ENCODE assay signal across 18 cellular contexts in genomic region chr22:25131198-25131887, GRCh38.
DNase-seq lines count a peak whose midpoint lies in the region; ATAC-seq, FAIRE-seq and TF ChIP-seq lines count a peak whose summit lies in the region.
"Had no signal": no experiment of that assay in that cellular context is flagged by ENCODE, and none has a peak within 500 bp of the region (broad histone marks: within the 10 kb centered on the region; RNA-seq: fewer than 3 reads in every experiment).

No MANE protein-coding gene starts in this region.

- no peaks in the 10 kb centered on the region for H3K9me3 ChIP-seq in liver (ENCODE audit: control insufficient read depth in 4 of 4, low read length in 3 of 4)
- H3K9me3 ChIP-seq in HepG2 (ENCODE audit: low read length), result no peaks in the 10 kb centered on the region
- no peaks in the 10 kb centered on the region for H3K9me3 ChIP-seq in colonic mucosa
- H3K9me3 ChIP-seq in mucosa of descending colon, result no peaks in the 10 kb centered on the region

- FAIRE-seq in HepG2 (lab: Jason Lieb, UNC), result no peak
- FAIRE-seq: RCC 7860 had no signal

- WGBS in liver, result 55% methylated on average over 9 of the region's 9 CpGs
- WGBS in HepG2 (ENCODE audit: low lambda C conversion rate), result 96% methylated on average over 4 of the region's 9 CpGs

- ATAC-seq in HepG2 (no peak), mucosa of descending colon (peak; percentile 17)
- ATAC-seq: stimulated activated naive CD8-positive, alpha-beta T cell treated with anti-CD3 and anti-CD28 coated beads, Interleukin-15, amount 100 ng/mL, for 72 hours had no signal

- H3K27ac Mint-ChIP-seq in activated CD4-positive, alpha-beta memory T cell treated with anti-CD3 and anti-CD28 coated beads, Interleukin-2, amount 10 ng/mL, durations not matched to agents 7 days and 5 days, result no peak overlapping the region
- H3K27ac Mint-ChIP-seq in CD14-positive monocyte, result no peak overlapping the region
- H3K27ac Mint-ChIP-seq: dendritic cell treated with granulocyte-macrophage colony-stimulating factor and Interleukin-4, amounts not matched to agents 40 ng/mL and 50 ng/mL, for 4 days had no signal

- no TSS peak for BruUV-seq in HepG2 (replicated peaks; lab: Mats Ljungman, UMichigan)

- POLR2A ChIA-PET in HepG2 (lab: Yijun Ruan, JAX), result interaction anchor here (1.1 kb wide), 1 partner anchor 20 kb away, joined by 3 read pairs; no protein-coding TSS in a partner anchor
- POLR2A ChIA-PET in activated CD4-positive, alpha-beta memory T cell treated with anti-CD3 and anti-CD28 coated beads, Interleukin-2, amount 10 ng/mL, durations not matched to agents 7 days and 5 days (lab: Charles Lee), result no interaction called here
- POLR2A ChIA-PET in HEK293T (lab: Yijun Ruan, JAX), result no interaction called here

- H2AFZ ChIP-seq in HepG2 (ENCODE audit: low read length), result no peak overlapping the region

- TF ChIP-seq POLR2A in HepG2 (IDR thresholded peaks at IDR 0.05; ENCODE audit: insufficient read depth in 1 of 2, low read depth in 2 of 2, low read length in 2 of 2), result no peak

- H3K27ac ChIP-seq in liver (ENCODE audit: low read depth in 1 of 2, low read length in 2 of 2) (peak overlapping the region; percentile 68 to 89), HepG2 (ENCODE audit: extremely low read length, insufficient read depth, low read length) (no peak overlapping the region), colonic mucosa (no peak overlapping the region)

- H3K4me2 ChIP-seq in HepG2 (ENCODE audit: low read depth, low read length), result no peak overlapping the region

- H3K4me3 Mint-ChIP-seq in activated CD4-positive, alpha-beta memory T cell treated with anti-CD3 and anti-CD28 coated beads, Interleukin-2, amount 10 ng/mL, durations not matched to agents 7 days and 5 days, result no peak overlapping the region
- H3K4me3 Mint-ChIP-seq in CD14-positive monocyte, result no peak overlapping the region
- H3K4me3 Mint-ChIP-seq: dendritic cell treated with granulocyte-macrophage colony-stimulating factor and Interleukin-4, amounts not matched to agents 40 ng/mL and 50 ng/mL, for 4 days; stimulated activated naive CD8-positive, alpha-beta T cell treated with anti-CD3 and anti-CD28 coated beads, Interleukin-15, amount 100 ng/mL, for 72 hours had no signal

- DNase-seq in HepG2 (ENCODE audit: low spot score) (no peak), colonic mucosa (peak; percentile 50), mucosa of descending colon (peak in 2 of 3 donors; percentile 46 to 65), HEK293T (ENCODE audit: extremely low spot score) (no peak), CD14-positive monocyte (ENCODE audit: low spot score) (no peak)
- DNase-seq in activated CD4-positive, alpha-beta memory T cell treated with anti-CD3 and anti-CD28 coated beads, Interleukin-2, amount 10 ng/mL, durations not matched to agents 7 days and 5 days, result no peak
- DNase-seq: activated CD4-positive, alpha-beta T cell treated with anti-CD3 and anti-CD28 coated beads, Interleukin-2, amount 50 U/mL, for 1 hour; activated naive CD4-positive, alpha-beta T cell treated with anti-CD3 and anti-CD28 coated beads, Interleukin-2, amount 50 U/mL, for 16 hours; GOT3; islet precursor cell; KBM-7; NCI-H1048; NCI-H2107; retina; stimulated activated naive CD8-positive, alpha-beta T cell treated with anti-CD3 and anti-CD28 coated beads, Interleukin-15, amount 100 ng/mL, for 72 hours had no signal

- TF ChIP-seq EP300 in HepG2 (IDR thresholded peaks at IDR 0.05; ENCODE audit: low read depth in 2 of 2, low read length in 2 of 2) (no peak), HepG2 (CRISPR knock-in tag; IDR thresholded peaks at IDR 0.05; ENCODE audit: borderline replicate concordance) (no peak)

- peaks cover 4% of the 10 kb centered on the region for H3K4me1 Mint-ChIP-seq in activated CD4-positive, alpha-beta memory T cell treated with anti-CD3 and anti-CD28 coated beads, Interleukin-2, amount 10 ng/mL, durations not matched to agents 7 days and 5 days
- no peaks in the 10 kb centered on the region for H3K4me1 Mint-ChIP-seq in CD14-positive monocyte

- H3K4me3 ChIP-seq in liver (ENCODE audit: low read depth in 1 of 3, low read length in 3 of 3) (no peak overlapping the region), HepG2 (replicated peaks in 1 of 3; ENCODE audit: insufficient read depth in 1 of 3, low read depth in 2 of 3, low read length in 3 of 3) (no peak overlapping the region), colonic mucosa (no peak overlapping the region), mucosa of descending colon (no peak overlapping the region)

- TF ChIP-seq CTCF in liver (IDR thresholded peaks at IDR 0.05; ENCODE audit: low read depth, low read length, missing input control), result no peak
- TF ChIP-seq CTCF in HepG2 (CRISPR knock-in tag; IDR thresholded peaks at IDR 0.05), result no peak
- no peak for TF ChIP-seq CTCF in colonic mucosa (IDR thresholded peaks at IDR 0.05)
- TF ChIP-seq CTCF in mucosa of descending colon (IDR thresholded peaks at IDR 0.05), result no peak
- TF ChIP-seq CTCF in CD14-positive monocyte (IDR thresholded peaks at IDR 0.05), result no peak

- H3K36me3 Mint-ChIP-seq in activated CD4-positive, alpha-beta memory T cell treated with anti-CD3 and anti-CD28 coated beads, Interleukin-2, amount 10 ng/mL, durations not matched to agents 7 days and 5 days (ENCODE audit: low read depth), result no peaks in the 10 kb centered on the region
- no peaks in the 10 kb centered on the region for H3K36me3 Mint-ChIP-seq in CD14-positive monocyte

- H4K20me1 ChIP-seq in HepG2 (ENCODE audit: insufficient read depth, low read length), result no peaks in the 10 kb centered on the region

- peaks cover 18 to 57% (median 36%) of the 10 kb centered on the region in 4 donors for H3K4me1 ChIP-seq in liver (ENCODE audit: control insufficient read depth in 4 of 4, insufficient read depth in 4 of 4, low read length in 3 of 4)
- H3K4me1 ChIP-seq in HepG2 (ENCODE audit: insufficient read depth, low read length), result no peaks in the 10 kb centered on the region
- H3K4me1 ChIP-seq in colonic mucosa, result peaks cover 22% of the 10 kb centered on the region
- peaks cover 48% of the 10 kb centered on the region for H3K4me1 ChIP-seq in mucosa of descending colon (ENCODE audit: low read depth)

- peak overlapping the region in 1 of 2 donors; percentile 14 for H3K9ac ChIP-seq in liver (ENCODE audit: low read depth in 1 of 2, low read length in 2 of 2)
- H3K9ac ChIP-seq in HepG2 (ENCODE audit: insufficient read depth, low read depth, low read length), result no peak overlapping the region
- peak overlapping the region in 1 of 2 donors; percentile 49 for H3K9ac ChIP-seq in colonic mucosa (ENCODE audit: low read depth in 2 of 2, low read length in 2 of 2)

- in situ Hi-C loops in HepG2 (cut with HindIII; ENCODE audit: extremely low pct_ligation_motif_present, low pct_unique_long_range_greater_than_20kb), result no loop called here

- H3K36me3 ChIP-seq in liver (ENCODE audit: control insufficient read depth in 4 of 4, insufficient read depth in 3 of 4, low read depth in 1 of 4, low read length in 3 of 4) (no peaks in the 10 kb centered on the region), HepG2 (replicated peaks in 1 of 2; ENCODE audit: control insufficient read depth in 1 of 2, insufficient read depth in 2 of 2, low read length in 2 of 2) (peaks cover 5 to 9% of the 10 kb centered on the region in 2 experiments; a peak in 4 of 5 replicates), colonic mucosa (no peaks in the 10 kb centered on the region), mucosa of descending colon (ENCODE audit: low read depth) (no peaks in the 10 kb centered on the region)

- H3K79me2 ChIP-seq in HepG2 (ENCODE audit: insufficient read depth, low read length), result peaks cover 18% of the 10 kb centered on the region

- no peaks in the 10 kb centered on the region for H3K9me3 Mint-ChIP-seq in activated CD4-positive, alpha-beta memory T cell treated with anti-CD3 and anti-CD28 coated beads, Interleukin-2, amount 10 ng/mL, durations not matched to agents 7 days and 5 days
- H3K9me3 Mint-ChIP-seq in CD14-positive monocyte, result no peaks in the 10 kb centered on the region
- H3K9me3 Mint-ChIP-seq: dendritic cell treated with granulocyte-macrophage colony-stimulating factor and Interleukin-4, amounts not matched to agents 40 ng/mL and 50 ng/mL, for 4 days; stimulated activated naive CD8-positive, alpha-beta T cell treated with anti-CD3 and anti-CD28 coated beads, Interleukin-15, amount 100 ng/mL, for 72 hours had no signal

- CTCF ChIA-PET in HepG2 (lab: Yijun Ruan, JAX; ENCODE audit: low intra/inter-chr PET ratio, low total read pairs) (no interaction called here), HEK293T (lab: Yijun Ruan, JAX) (no interaction called here)
- CTCF ChIA-PET in activated CD4-positive, alpha-beta memory T cell treated with anti-CD3 and anti-CD28 coated beads, Interleukin-2, amount 10 ng/mL, durations not matched to agents 7 days and 5 days (lab: Charles Lee), result no interaction called here

- TF ChIP-seq RAD21 in liver (IDR thresholded peaks at IDR 0.05) (peak; percentile 26 to 39), HepG2 (CRISPR knock-in tag; IDR thresholded peaks at IDR 0.05) (no peak)

- intact Hi-C loops in HepG2 (cut with micrococcal nuclease; ENCODE audit: unreplicated experiment), result no loop called here
- intact Hi-C loops in colonic mucosa (cut with DNase I), result no loop called here
- intact Hi-C loops in mucosa of descending colon (cut with DNase I, micrococcal nuclease), result no loop called here
- intact Hi-C loops in CD14-positive monocyte (cut with micrococcal nuclease), result no loop called here

- H3K27me3 ChIP-seq in liver (ENCODE audit: control insufficient read depth in 4 of 4, insufficient read depth in 4 of 4, low read length in 3 of 4) (no peaks in the 10 kb centered on the region), HepG2 (ENCODE audit: control insufficient read depth in 1 of 2, insufficient read depth in 2 of 2, low read length in 2 of 2) (no peaks in the 10 kb centered on the region), colonic mucosa (no peaks in the 10 kb centered on the region)

- H3K27me3 Mint-ChIP-seq in activated CD4-positive, alpha-beta memory T cell treated with anti-CD3 and anti-CD28 coated beads, Interleukin-2, amount 10 ng/mL, durations not matched to agents 7 days and 5 days, result no peaks in the 10 kb centered on the region
- H3K27me3 Mint-ChIP-seq in CD14-positive monocyte (ENCODE audit: low read depth in 3 of 3), result peaks cover 0 to 2% (median 2%) of the 10 kb centered on the region in 3 donors
- H3K27me3 Mint-ChIP-seq: stimulated activated naive CD8-positive, alpha-beta T cell treated with anti-CD3 and anti-CD28 coated beads, Interleukin-15, amount 100 ng/mL, for 72 hours had no signal

TF ChIP-seq in HEK293T, 16 proteins besides CTCF, POLR2A, EP300 and RAD21:
- no peak for TF ChIP-seq L3MBTL2 (conservative IDR thresholded peaks at IDR 0.05)
- TF ChIP-seq CTBP1 (IDR thresholded peaks at IDR 0.05; ENCODE audit: borderline replicate concordance), result no peak
- TF ChIP-seq FOXA1 (IDR thresholded peaks at IDR 0.05), result no peak

Comparison
In these comparisons a context has a peak if more than half of its experiments do, and no peak if none do; other contexts are left out.
1. H3K27ac ChIP-seq: peak in liver (2 of 2); none in HepG2 (single experiment) and colonic mucosa (single experiment).
2. DNase-seq: peak in colonic mucosa (single experiment) and mucosa of descending colon (2 of 3); none in HepG2 (single experiment), activated CD4-positive, alpha-beta memory T cell treated with anti-CD3 and anti-CD28 coated beads, Interleukin-2, amount 10 ng/mL, durations not matched to agents 7 days and 5 days (single experiment), HEK293T (single experiment) and CD14-positive monocyte (single experiment).